ENCODE assay signal across 8 cellular contexts in the genomic region with DNA sequence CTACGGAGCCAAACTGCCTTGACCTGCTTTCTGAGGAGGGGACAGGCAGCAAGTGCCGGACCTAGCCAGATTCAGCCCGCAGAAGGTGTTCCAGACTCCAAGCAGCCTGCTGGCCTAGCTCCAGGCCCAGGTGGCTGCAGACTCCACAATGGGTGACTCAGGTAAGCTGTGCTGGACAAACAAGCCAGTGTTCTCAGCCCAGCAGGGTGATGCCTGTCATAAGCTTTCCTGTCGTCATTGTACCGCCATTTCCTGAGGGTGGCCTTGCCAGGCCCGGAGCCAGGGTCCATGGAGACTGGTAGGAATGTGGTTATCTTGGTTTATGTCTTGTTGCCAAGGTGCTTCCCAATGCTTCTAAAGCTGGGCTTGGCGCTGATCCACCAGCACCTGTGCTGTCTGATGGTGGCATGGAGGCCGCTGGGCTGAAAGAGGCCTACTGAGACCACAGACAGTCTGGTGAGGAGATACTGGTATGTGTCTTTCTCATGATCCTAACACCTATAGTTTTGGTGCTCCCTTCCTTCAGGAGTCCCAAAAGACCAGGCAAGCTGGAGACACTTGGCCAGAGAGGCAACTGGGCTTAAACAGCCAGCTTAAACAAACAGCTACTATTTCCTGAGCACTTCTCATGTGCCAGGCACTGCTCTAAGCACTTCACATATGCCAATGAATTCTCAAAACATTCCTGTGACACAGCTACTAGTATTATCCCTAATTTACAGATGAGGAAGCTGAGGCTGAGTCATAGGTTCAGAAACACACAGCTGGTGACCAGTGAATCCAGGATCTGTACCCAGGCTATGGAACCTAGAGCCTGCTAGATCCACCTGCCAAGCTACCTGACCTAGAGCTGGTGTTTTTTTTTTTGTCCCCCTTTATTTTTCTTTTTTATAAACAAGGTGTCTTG. TPM values are rescaled to one million over a fixed set of nuclear protein-coding genes. Genes with fewer than 3 reads are reported as not detected.
A peak's percentile ranks its signal among the peaks of the same experiment; 100 is the strongest.
DNase-seq lines count a peak whose midpoint lies in the region; ATAC-seq and TF ChIP-seq lines count a peak whose summit lies in the region.

No MANE protein-coding gene starts in this region.

- ATAC-seq in GM19455 (IDR thresholded peaks at IDR 0.05; ENCODE audit: unreplicated experiment): no peak
- ATAC-seq in HG03521 (IDR thresholded peaks at IDR 0.05; ENCODE audit: unreplicated experiment): no peak

- peak overlapping the region; percentile 85 for H3K27ac ChIP-seq in osteoblast (ENCODE audit: low read depth, low read length)

- H3K9me3 ChIP-seq in osteoblast (ENCODE audit: low read depth, low read length): no peaks in the 10 kb centered on the region

- peaks cover 20% of the 10 kb centered on the region for H3K4me1 ChIP-seq in osteoblast (ENCODE audit: insufficient read depth, low read length)

- no peaks in the 10 kb centered on the region for H3K36me3 Mint-ChIP-seq in progenitor cell of endocrine pancreas (ENCODE audit: insufficient read depth)

- no peak overlapping the region for H2AFZ ChIP-seq in osteoblast (ENCODE audit: low read length)

- no peak overlapping the region for H3K27ac Mint-ChIP-seq in progenitor cell of endocrine pancreas

- DNase-seq in DMS53 treated with DMSO at 0.1 percent for 48 hours (lab: John Stamatoyannopoulos, UW; ENCODE audit: unreplicated experiment) (peak; percentile 91), NCI-H2081 treated with DMSO at 0.1 percent for 48 hours (lab: John Stamatoyannopoulos, UW) (peak; percentile 39), choroid plexus epithelial cell (ENCODE audit: low read depth) (peak; percentile 21), osteoblast (ENCODE audit: insufficient read length, low spot score, missing footprints) (peak; percentile 87), progenitor cell of endocrine pancreas (ENCODE audit: low spot score, unreplicated experiment) (no peak)
- no peak for DNase-seq in activated CD4-positive, alpha-beta T cell treated with anti-CD3 and anti-CD28 coated beads for 1 hour

- no peaks in the 10 kb centered on the region for H3K27me3 Mint-ChIP-seq in progenitor cell of endocrine pancreas

- TF ChIP-seq CTCF in choroid plexus epithelial cell (conservative IDR thresholded peaks at IDR 0.05; ENCODE audit: low read depth, low read length) (no peak), osteoblast (IDR thresholded peaks at IDR 0.05; ENCODE audit: extremely low read depth, low read depth, low read length) (no peak), progenitor cell of endocrine pancreas (IDR thresholded peaks at IDR 0.05; ENCODE audit: unreplicated experiment) (no peak)

- no peaks in the 10 kb centered on the region for H3K36me3 ChIP-seq in osteoblast (ENCODE audit: insufficient read depth, low read length)

- H3K4me3 Mint-ChIP-seq in progenitor cell of endocrine pancreas (ENCODE audit: low read depth): no peak overlapping the region

- H4K20me1 ChIP-seq in osteoblast (ENCODE audit: insufficient read depth, low read length): peaks cover 7% of the 10 kb centered on the region

- no peaks in the 10 kb centered on the region for H3K9me3 Mint-ChIP-seq in progenitor cell of endocrine pancreas (ENCODE audit: low read depth)

- no peaks in the 10 kb centered on the region for H3K79me2 ChIP-seq in osteoblast (ENCODE audit: insufficient read depth, low read length)

- no peak overlapping the region for H3K4me3 ChIP-seq in choroid plexus epithelial cell (ENCODE audit: low read depth, low read length)
- no peak overlapping the region for H3K4me3 ChIP-seq in osteoblast (ENCODE audit: insufficient read depth, low read length)

- peaks cover 1% of the 10 kb centered on the region for H3K4me1 Mint-ChIP-seq in progenitor cell of endocrine pancreas (ENCODE audit: low read depth)

- H3K27me3 ChIP-seq in osteoblast (ENCODE audit: insufficient read depth, low read length): no peaks in the 10 kb centered on the region

- no peak overlapping the region for H3K4me2 ChIP-seq in osteoblast (ENCODE audit: insufficient read depth, low read length)

RNA-seq across cellular contexts. Expression of a gene that starts 42.0 kb away (rescaled TPM):
- total RNA-seq in osteoblast (9.7 and 11.6 TPM in 2 replicates), progenitor cell of endocrine pancreas (31.1 and 32.0 TPM in 2 replicates)

RNA-seq across cellular contexts. Expression of a gene that starts 56.4 kb away (rescaled TPM):
- total RNA-seq in osteoblast (60.1 and 61.2 TPM in 2 replicates), progenitor cell of endocrine pancreas (87.6 and 99.1 TPM in 2 replicates)

Comparison
In these comparisons a context has a peak if more than half of its experiments do, and no peak if none do; other contexts are left out.
1. DNase-seq: peak in DMS53 treated with DMSO at 0.1 percent for 48 hours (single experiment), NCI-H2081 treated with DMSO at 0.1 percent for 48 hours (single experiment), choroid plexus epithelial cell (single experiment) and osteoblast (single experiment); none in progenitor cell of endocrine pancreas (single experiment) and activated CD4-positive, alpha-beta T cell treated with anti-CD3 and anti-CD28 coated beads for 1 hour (single experiment).